1 cellular context compared by ENCODE assay signal in the genomic region with DNA sequence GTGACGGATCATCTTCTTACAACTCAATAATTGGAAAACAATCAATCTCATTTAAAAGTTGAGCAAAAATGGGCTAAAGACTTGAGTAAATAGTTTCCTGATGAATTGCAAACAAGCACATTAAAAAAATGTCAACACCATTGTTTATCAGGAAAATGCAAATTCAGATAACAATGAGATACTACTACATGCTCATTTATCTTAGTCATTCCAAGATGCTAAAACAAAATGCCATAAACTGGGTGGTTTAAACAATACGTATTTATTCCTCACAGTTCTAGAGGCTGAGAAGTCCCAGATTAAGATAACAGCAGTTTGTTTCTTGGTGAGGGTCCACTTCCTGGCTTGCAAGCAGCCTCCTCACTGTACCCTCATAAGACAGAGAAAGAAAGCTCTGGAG.
TF ChIP-seq lines count a peak whose summit lies in the region.

No MANE protein-coding gene starts in this region.

TF ChIP-seq in GM23338, 12 proteins besides CTCF, POLR2A, EP300 and RAD21 (continued from another document):
- TF ChIP-seq, protein P1, sequence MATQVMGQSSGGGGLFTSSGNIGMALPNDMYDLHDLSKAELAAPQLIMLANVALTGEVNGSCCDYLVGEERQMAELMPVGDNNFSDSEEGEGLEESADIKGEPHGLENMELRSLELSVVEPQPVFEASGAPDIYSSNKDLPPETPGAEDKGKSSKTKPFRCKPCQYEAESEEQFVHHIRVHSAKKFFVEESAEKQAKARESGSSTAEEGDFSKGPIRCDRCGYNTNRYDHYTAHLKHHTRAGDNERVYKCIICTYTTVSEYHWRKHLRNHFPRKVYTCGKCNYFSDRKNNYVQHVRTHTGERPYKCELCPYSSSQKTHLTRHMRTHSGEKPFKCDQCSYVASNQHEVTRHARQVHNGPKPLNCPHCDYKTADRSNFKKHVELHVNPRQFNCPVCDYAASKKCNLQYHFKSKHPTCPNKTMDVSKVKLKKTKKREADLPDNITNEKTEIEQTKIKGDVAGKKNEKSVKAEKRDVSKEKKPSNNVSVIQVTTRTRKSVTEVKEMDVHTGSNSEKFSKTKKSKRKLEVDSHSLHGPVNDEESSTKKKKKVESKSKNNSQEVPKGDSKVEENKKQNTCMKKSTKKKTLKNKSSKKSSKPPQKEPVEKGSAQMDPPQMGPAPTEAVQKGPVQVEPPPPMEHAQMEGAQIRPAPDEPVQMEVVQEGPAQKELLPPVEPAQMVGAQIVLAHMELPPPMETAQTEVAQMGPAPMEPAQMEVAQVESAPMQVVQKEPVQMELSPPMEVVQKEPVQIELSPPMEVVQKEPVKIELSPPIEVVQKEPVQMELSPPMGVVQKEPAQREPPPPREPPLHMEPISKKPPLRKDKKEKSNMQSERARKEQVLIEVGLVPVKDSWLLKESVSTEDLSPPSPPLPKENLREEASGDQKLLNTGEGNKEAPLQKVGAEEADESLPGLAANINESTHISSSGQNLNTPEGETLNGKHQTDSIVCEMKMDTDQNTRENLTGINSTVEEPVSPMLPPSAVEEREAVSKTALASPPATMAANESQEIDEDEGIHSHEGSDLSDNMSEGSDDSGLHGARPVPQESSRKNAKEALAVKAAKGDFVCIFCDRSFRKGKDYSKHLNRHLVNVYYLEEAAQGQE (IDR thresholded peaks at IDR 0.05; ENCODE audit: unreplicated experiment) = no peak
- TF ChIP-seq, protein P2, sequence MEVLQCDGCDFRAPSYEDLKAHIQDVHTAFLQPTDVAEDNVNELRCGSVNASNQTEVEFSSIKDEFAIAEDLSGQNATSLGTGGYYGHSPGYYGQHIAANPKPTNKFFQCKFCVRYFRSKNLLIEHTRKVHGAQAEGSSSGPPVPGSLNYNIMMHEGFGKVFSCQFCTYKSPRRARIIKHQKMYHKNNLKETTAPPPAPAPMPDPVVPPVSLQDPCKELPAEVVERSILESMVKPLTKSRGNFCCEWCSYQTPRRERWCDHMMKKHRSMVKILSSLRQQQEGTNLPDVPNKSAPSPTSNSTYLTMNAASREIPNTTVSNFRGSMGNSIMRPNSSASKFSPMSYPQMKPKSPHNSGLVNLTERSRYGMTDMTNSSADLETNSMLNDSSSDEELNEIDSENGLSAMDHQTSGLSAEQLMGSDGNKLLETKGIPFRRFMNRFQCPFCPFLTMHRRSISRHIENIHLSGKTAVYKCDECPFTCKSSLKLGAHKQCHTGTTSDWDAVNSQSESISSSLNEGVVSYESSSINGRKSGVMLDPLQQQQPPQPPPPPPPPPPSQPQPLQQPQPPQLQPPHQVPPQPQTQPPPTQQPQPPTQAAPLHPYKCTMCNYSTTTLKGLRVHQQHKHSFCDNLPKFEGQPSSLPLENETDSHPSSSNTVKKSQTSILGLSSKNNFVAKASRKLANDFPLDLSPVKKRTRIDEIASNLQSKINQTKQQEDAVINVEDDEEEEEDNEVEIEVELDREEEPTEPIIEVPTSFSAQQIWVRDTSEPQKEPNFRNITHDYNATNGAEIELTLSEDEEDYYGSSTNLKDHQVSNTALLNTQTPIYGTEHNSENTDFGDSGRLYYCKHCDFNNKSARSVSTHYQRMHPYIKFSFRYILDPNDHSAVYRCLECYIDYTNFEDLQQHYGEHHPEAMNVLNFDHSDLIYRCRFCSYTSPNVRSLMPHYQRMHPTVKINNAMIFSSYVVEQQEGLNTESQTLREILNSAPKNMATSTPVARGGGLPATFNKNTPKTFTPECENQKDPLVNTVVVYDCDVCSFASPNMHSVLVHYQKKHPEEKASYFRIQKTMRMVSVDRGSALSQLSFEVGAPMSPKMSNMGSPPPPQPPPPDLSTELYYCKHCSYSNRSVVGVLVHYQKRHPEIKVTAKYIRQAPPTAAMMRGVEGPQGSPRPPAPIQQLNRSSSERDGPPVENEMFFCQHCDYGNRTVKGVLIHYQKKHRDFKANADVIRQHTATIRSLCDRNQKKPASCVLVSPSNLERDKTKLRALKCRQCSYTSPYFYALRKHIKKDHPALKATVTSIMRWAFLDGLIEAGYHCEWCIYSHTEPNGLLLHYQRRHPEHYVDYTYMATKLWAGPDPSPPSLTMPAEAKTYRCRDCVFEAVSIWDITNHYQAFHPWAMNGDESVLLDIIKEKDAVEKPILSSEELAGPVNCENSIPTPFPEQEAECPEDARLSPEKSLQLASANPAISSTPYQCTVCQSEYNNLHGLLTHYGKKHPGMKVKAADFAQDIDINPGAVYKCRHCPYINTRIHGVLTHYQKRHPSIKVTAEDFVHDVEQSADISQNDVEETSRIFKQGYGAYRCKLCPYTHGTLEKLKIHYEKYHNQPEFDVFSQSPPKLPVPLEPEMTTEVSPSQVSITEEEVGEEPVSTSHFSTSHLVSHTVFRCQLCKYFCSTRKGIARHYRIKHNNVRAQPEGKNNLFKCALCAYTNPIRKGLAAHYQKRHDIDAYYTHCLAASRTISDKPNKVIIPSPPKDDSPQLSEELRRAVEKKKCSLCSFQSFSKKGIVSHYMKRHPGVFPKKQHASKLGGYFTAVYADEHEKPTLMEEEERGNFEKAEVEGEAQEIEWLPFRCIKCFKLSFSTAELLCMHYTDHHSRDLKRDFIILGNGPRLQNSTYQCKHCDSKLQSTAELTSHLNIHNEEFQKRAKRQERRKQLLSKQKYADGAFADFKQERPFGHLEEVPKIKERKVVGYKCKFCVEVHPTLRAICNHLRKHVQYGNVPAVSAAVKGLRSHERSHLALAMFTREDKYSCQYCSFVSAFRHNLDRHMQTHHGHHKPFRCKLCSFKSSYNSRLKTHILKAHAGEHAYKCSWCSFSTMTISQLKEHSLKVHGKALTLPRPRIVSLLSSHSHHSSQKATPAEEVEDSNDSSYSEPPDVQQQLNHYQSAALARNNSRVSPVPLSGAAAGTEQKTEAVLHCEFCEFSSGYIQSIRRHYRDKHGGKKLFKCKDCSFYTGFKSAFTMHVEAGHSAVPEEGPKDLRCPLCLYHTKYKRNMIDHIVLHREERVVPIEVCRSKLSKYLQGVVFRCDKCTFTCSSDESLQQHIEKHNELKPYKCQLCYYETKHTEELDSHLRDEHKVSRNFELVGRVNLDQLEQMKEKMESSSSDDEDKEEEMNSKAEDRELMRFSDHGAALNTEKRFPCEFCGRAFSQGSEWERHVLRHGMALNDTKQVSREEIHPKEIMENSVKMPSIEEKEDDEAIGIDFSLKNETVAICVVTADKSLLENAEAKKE (CRISPR knock-in tag; IDR thresholded peaks at IDR 0.05) = no peak
